32 cellular contexts compared by ENCODE assay signal in the genomic region with DNA sequence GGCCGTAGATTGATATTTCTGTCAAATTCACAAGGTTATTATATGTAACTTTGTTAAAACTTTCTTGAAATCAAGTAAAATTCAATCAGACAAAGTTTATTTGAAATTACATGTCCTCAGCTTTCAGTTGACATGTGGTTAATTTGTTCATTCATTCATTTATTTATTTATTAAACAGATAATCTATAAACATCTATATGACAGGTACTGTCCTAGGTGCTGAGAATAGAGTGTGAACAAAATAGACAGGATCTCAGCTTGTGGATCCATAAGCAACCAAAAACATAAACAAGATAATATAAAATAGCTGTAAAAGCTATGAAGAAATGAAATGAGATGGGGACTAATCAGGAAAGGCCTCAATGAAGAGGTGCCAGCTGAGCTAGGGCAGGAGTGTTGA.
"Had no signal": no experiment of that assay in that cellular context is flagged by ENCODE, and none has a peak within 500 bp of the region (broad histone marks: within the 10 kb centered on the region; RNA-seq: fewer than 3 reads in every experiment).

No MANE protein-coding gene starts in this region.

- H3K27me3 Mint-ChIP-seq: activated CD4-positive, alpha-beta memory T cell treated with anti-CD3 and anti-CD28 coated beads for 36 hours; activated naive CD4-positive, alpha-beta T cell treated with anti-CD3 and anti-CD28 coated beads, Interleukin-2, amount 10 ng/mL, durations not matched to agents 7 days and 5 days; activated naive CD8-positive, alpha-beta T cell; activated naive CD8-positive, alpha-beta T cell treated with anti-CD3 and anti-CD28 coated beads, Interleukin-2, amount 50 U/mL, for 24 hours; brain; T-cell had no signal

- H3K27ac ChIP-seq: RWPE1, WERI-Rb-1 had no signal

- FAIRE-seq: bronchial epithelial cell, RCC 7860 had no signal

- H3K36me3 ChIP-seq: WERI-Rb-1 had no signal

- ATAC-seq: activated naive CD8-positive, alpha-beta T cell treated with anti-CD3 and anti-CD28 coated beads, Interleukin-2, amount 50 U/mL, for 24 hours; Right ventricle myocardium inferior; SK-N-SH treated with all-trans-retinoic acid at 6 μM for 48 hours; T-cell had no signal

- DNase-seq: activated CD4-positive, alpha-beta memory T cell treated with anti-CD3 and anti-CD28 coated beads for 36 hours; activated CD4-positive, alpha-beta T cell treated with anti-CD3 and anti-CD28 coated beads, Interleukin-2, amount 50 U/mL, for 1 hour; activated CD8-positive, alpha-beta memory T cell treated with anti-CD3 and anti-CD28 coated beads, Interleukin-2, amount 50 U/mL, for 4 hours; activated effector memory CD4-positive, alpha-beta T cell treated with Interleukin-2 at 50 U/mL for 16 hours; activated naive CD4-positive, alpha-beta T cell treated with anti-CD3 and anti-CD28 coated beads, Interleukin-2, amount 10 ng/mL, durations not matched to agents 7 days and 5 days; activated naive CD8-positive, alpha-beta T cell treated with anti-CD3 and anti-CD28 coated beads, Interleukin-2, amount 50 U/mL, for 24 hours; activated T-cell treated with anti-CD3 and anti-CD28 coated beads for 4 hours; activated T-cell treated with anti-CD3 and anti-CD28 coated beads, Interleukin-2, amount 50 U/mL, for 48 hours; anterior cingulate cortex; caudate nucleus; cerebellar nuclear complex; NCI-H1105; NCI-H1417 treated with DMSO at 0.1 percent for 48 hours; NCI-H187 treated with DMSO at 0.1 percent for 48 hours; NCI-H2081; NCI-H2171 treated with DMSO at 0.1 percent for 48 hours; NCI-H2227 treated with DMSO at 0.1 percent for 48 hours; NCI-H446; NCI-H510A treated with DMSO at 0.1 percent for 48 hours; NCI-H526 treated with DMSO at 0.1 percent for 48 hours; SIG-M5; T-cell; T-helper 2 cell; T1000; WERI-Rb-1 had no signal

- H3K27ac Mint-ChIP-seq: activated CD4-positive, alpha-beta memory T cell treated with anti-CD3 and anti-CD28 coated beads for 36 hours; activated naive CD4-positive, alpha-beta T cell treated with anti-CD3 and anti-CD28 coated beads, Interleukin-2, amount 10 ng/mL, durations not matched to agents 7 days and 5 days; activated naive CD8-positive, alpha-beta T cell; activated naive CD8-positive, alpha-beta T cell treated with anti-CD3 and anti-CD28 coated beads, Interleukin-2, amount 50 U/mL, for 24 hours; brain; T-cell had no signal

- H3K9me3 Mint-ChIP-seq: activated CD4-positive, alpha-beta memory T cell treated with anti-CD3 and anti-CD28 coated beads for 36 hours; activated naive CD4-positive, alpha-beta T cell treated with anti-CD3 and anti-CD28 coated beads, Interleukin-2, amount 10 ng/mL, durations not matched to agents 7 days and 5 days; activated naive CD8-positive, alpha-beta T cell treated with anti-CD3 and anti-CD28 coated beads, Interleukin-2, amount 50 U/mL, for 24 hours; brain; T-cell had no signal

- H3K4me3 Mint-ChIP-seq: activated CD4-positive, alpha-beta memory T cell treated with anti-CD3 and anti-CD28 coated beads for 36 hours; activated naive CD4-positive, alpha-beta T cell treated with anti-CD3 and anti-CD28 coated beads, Interleukin-2, amount 10 ng/mL, durations not matched to agents 7 days and 5 days; activated naive CD8-positive, alpha-beta T cell; activated naive CD8-positive, alpha-beta T cell treated with anti-CD3 and anti-CD28 coated beads, Interleukin-2, amount 50 U/mL, for 24 hours; brain; T-cell had no signal
